Comparison of ENCODE assay signal across 5 cellular contexts in the genomic region with DNA sequence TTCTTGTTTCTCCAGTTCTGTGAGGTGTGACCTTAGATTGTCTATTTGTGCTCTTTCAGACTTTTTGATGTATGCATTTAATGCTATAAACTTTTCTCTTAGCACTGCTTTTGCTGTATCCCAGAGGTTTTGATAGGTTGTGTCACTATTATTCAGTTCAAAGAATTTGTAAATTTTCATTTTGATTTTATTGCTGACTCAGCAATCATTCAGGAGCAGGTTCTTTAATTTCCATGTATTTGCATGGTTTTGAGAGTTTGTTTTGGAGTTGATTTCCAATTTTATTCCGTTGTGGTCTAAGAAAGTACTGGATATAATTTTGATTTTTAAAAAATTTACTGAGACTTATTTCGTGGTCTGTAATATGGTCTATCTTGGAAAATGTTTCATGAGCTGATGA.
DNase-seq lines count a peak whose midpoint lies in the region; ATAC-seq, FAIRE-seq and TF ChIP-seq lines count a peak whose summit lies in the region.
"Not testable (repeated sequence)": the region's sequence is repeated elsewhere in the genome, so short reads cannot be mapped to it uniquely, and the experiment has no call there.

No MANE protein-coding gene starts in this region.

- H3K9ac ChIP-seq in IMR-90 (ENCODE audit: low read depth, low read length); K562 (ENCODE audit: insufficient read depth in 1 of 2, low read depth in 2 of 2, low read length in 2 of 2); H1 (replicated peaks in 1 of 4; ENCODE audit: extremely low read depth in 1 of 4, low read depth in 3 of 4, low read length in 3 of 4); HepG2 (ENCODE audit: insufficient read depth, low read depth, low read length): not testable (repeated sequence)

- H4K20me1 ChIP-seq in IMR-90 (ENCODE audit: insufficient read depth, low read length); K562 (replicated peaks; ENCODE audit: control insufficient read depth, insufficient read depth, low read length); H1 (replicated peaks in 1 of 2; ENCODE audit: control insufficient read depth in 1 of 2, insufficient read depth in 2 of 2, low read length in 2 of 2); HepG2 (ENCODE audit: insufficient read depth, low read length): not testable (repeated sequence)

- H3K27me3 ChIP-seq in IMR-90 (ENCODE audit: control insufficient read depth, insufficient read depth, low read length); K562 (ENCODE audit: control insufficient read depth in 2 of 2, insufficient read depth in 2 of 2, low read length in 2 of 2); H1 (replicated peaks in 1 of 4; ENCODE audit: control insufficient read depth in 3 of 4, extremely low read depth in 1 of 4, insufficient read depth in 3 of 4, low read length in 3 of 4); HepG2 (ENCODE audit: control insufficient read depth in 1 of 2, insufficient read depth in 2 of 2, low read length in 2 of 2): not testable (repeated sequence)

- POLR2A ChIA-PET in A549 (lab: Yijun Ruan, JAX): interaction anchor here (0.7 kb wide), 1 partner anchor 8 kb away, joined by 6 read pairs; no protein-coding TSS in a partner anchor
- POLR2A ChIA-PET in IMR-90 (lab: Charles Lee; ENCODE audit: unreplicated experiment); K562 (lab: Yijun Ruan, JAX); H1 (lab: Charles Lee; ENCODE audit: partially characterized antibody); HepG2 (lab: Yijun Ruan, JAX): not testable (repeated sequence)

- intact Hi-C loops in IMR-90 (cut with micrococcal nuclease); K562 (cut with micrococcal nuclease); HepG2 (cut with micrococcal nuclease; ENCODE audit: unreplicated experiment): not testable (repeated sequence)

- not testable (repeated sequence) for H2AFZ ChIP-seq in IMR-90 (replicated peaks; ENCODE audit: low read length, poor library complexity); K562 (ENCODE audit: low read depth, low read length); H1 (ENCODE audit: low read length); HepG2 (ENCODE audit: low read length)

- not testable (repeated sequence) for H3K4ac ChIP-seq in IMR-90 (ENCODE audit: low read depth, low read length); H1 (replicated peaks; ENCODE audit: insufficient read length, low read depth, low read length)

- H3K23ac ChIP-seq in IMR-90 (ENCODE audit: low read depth, low read length); H1 (ENCODE audit: insufficient read length): not testable (repeated sequence)

- dilution Hi-C loops in IMR-90 (cut with HindIII; ENCODE audit: low sequenced_read_pairs, unreplicated experiment): not testable (repeated sequence)

- TF ChIP-seq EP300 in A549 (IDR thresholded peaks at IDR 0.05); K562 (IDR thresholded peaks at IDR 0.05; ENCODE audit: low read length); H1 (IDR thresholded peaks at IDR 0.05; ENCODE audit: borderline replicate concordance in 1 of 2, low read depth in 2 of 2, low read length in 2 of 2); HepG2 (IDR thresholded peaks at IDR 0.05; ENCODE audit: low read depth in 2 of 2, low read length in 2 of 2); HepG2 (CRISPR knock-in tag; IDR thresholded peaks at IDR 0.05; ENCODE audit: borderline replicate concordance): not testable (repeated sequence)

- H2BK5ac ChIP-seq in IMR-90 (ENCODE audit: low read depth, low read length, poor library complexity, severe bottlenecking); H1 (ENCODE audit: low read depth, low read length): not testable (repeated sequence)

- H3K4me1 ChIP-seq in A549; IMR-90 (ENCODE audit: control insufficient read depth, insufficient read depth, low read length); K562 (replicated peaks in 1 of 2; ENCODE audit: control insufficient read depth in 2 of 2, insufficient read depth in 2 of 2, low read length in 2 of 2); H1 (replicated peaks in 1 of 4; ENCODE audit: control insufficient read depth in 3 of 4, insufficient read depth in 4 of 4, low read length in 3 of 4); HepG2 (ENCODE audit: insufficient read depth, low read length): not testable (repeated sequence)

- WGBS in A549 (ENCODE audit: missing lambda C conversion rate): 15% methylated on average over 2 of the region's 2 CpGs
- 20% methylated on average over 1 of the region's 2 CpGs; no CpG with 5 or more reads in 1 of the 2 experiments for WGBS in IMR-90 (ENCODE audit: extremely low coverage in 2 of 2, insufficient read length in 1 of 2), 2 experiments
- WGBS in K562 (ENCODE audit: insufficient coverage, low coverage, missing lambda C conversion rate): 0% methylated on average over 2 of the region's 2 CpGs
- WGBS in H1 (ENCODE audit: extremely low coverage in 1 of 2, insufficient coverage in 1 of 2, insufficient read length in 1 of 2, insufficient replicate concordance in 2 of 2, low coverage in 1 of 2, low lambda C conversion rate in 2 of 2, missing lambda C conversion rate in 1 of 2), 2 experiments: 61% methylated on average over 2 of the region's 2 CpGs; no CpG with 5 or more reads in 1 of the 2 experiments
- 1% methylated on average over 2 of the region's 2 CpGs for WGBS in HepG2 (ENCODE audit: low lambda C conversion rate)

- not testable (repeated sequence) for H2BK20ac ChIP-seq in IMR-90 (ENCODE audit: low read depth, low read length); H1 (ENCODE audit: low read length)

- TF ChIP-seq CTCF in A549 (IDR thresholded peaks at IDR 0.05); IMR-90 (conservative IDR thresholded peaks at IDR 0.05; ENCODE audit: low read depth, low read length); K562 (IDR thresholded peaks at IDR 0.05 in 2 of 3, conservative IDR thresholded peaks at IDR 0.05 in 1 of 3; ENCODE audit: insufficient read depth in 2 of 3, low read depth in 1 of 3, low read length in 3 of 3); H1 (IDR thresholded peaks at IDR 0.05; ENCODE audit: control extremely low read depth in 1 of 3, insufficient read depth in 1 of 3, low read depth in 1 of 3, low read length in 3 of 3); HepG2 (CRISPR knock-in tag; IDR thresholded peaks at IDR 0.05): not testable (repeated sequence)

- not testable (repeated sequence) for H3K9me3 ChIP-seq in A549; IMR-90 (ENCODE audit: control insufficient read depth, insufficient read depth, low read length); K562 (replicated peaks; ENCODE audit: control insufficient read depth, insufficient read depth, low read depth, low read length); H1 (ENCODE audit: insufficient read depth in 2 of 2, low read depth in 1 of 2, low read length in 1 of 2); HepG2 (ENCODE audit: low read length)

- not testable (repeated sequence) for H3K23me2 ChIP-seq in H1 (ENCODE audit: low read depth, low read length)

- in situ Hi-C loops in IMR-90 (cut with MboI; ENCODE audit: low sequenced_read_pairs); K562 (cut with MboI); HepG2 (cut with HindIII; ENCODE audit: extremely low pct_ligation_motif_present, low pct_unique_long_range_greater_than_20kb): not testable (repeated sequence)

- not testable (repeated sequence) for H3K4me3 ChIP-seq in A549; IMR-90 (ENCODE audit: insufficient read depth, low read depth, low read length); K562; H1 (ENCODE audit: extremely low read depth in 1 of 4, insufficient read depth in 2 of 4, low read depth in 3 of 4, low read length in 4 of 4); HepG2 (replicated peaks in 1 of 3; ENCODE audit: insufficient read depth in 1 of 3, low read depth in 2 of 3, low read length in 3 of 3)

- not testable (repeated sequence) for H3K56ac ChIP-seq in IMR-90 (ENCODE audit: extremely low read depth, insufficient read depth, low read length); H1 (replicated peaks; ENCODE audit: insufficient read length, low read depth, low read length)

- CTCF ChIA-PET in A549 (lab: Yijun Ruan, JAX): interaction anchor here (0.6 kb wide), 1 partner anchor 89 kb away, joined by 4 read pairs; no protein-coding TSS in a partner anchor
- CTCF ChIA-PET in IMR-90 (lab: Yijun Ruan, JAX); K562 (lab: Yijun Ruan, JAX; ENCODE audit: low intra/inter-chr PET ratio); HepG2 (lab: Yijun Ruan, JAX; ENCODE audit: low intra/inter-chr PET ratio, low total read pairs): not testable (repeated sequence)
- CTCF ChIA-PET in H1 (lab: Charles Lee; ENCODE audit: partially characterized antibody): interaction anchor here (0.9 kb wide), 1 partner anchor 17 kb away, joined by 3 read pairs; no protein-coding TSS in a partner anchor

- H2AK5ac ChIP-seq in IMR-90 (ENCODE audit: low read depth, low read length); H1 (ENCODE audit: low read depth, low read length): not testable (repeated sequence)

- not testable (repeated sequence) for H2BK15ac ChIP-seq in IMR-90 (ENCODE audit: low read depth, low read length); H1 (ENCODE audit: low read length)

- H3K4me2 ChIP-seq in A549; IMR-90 (ENCODE audit: low read depth, low read length); K562 (ENCODE audit: insufficient read depth, low read length); H1 (ENCODE audit: insufficient read depth in 1 of 2, low read depth in 2 of 2, low read length in 2 of 2); HepG2 (ENCODE audit: low read depth, low read length): not testable (repeated sequence)

- H2BK12ac ChIP-seq in H1 (ENCODE audit: low read depth, low read length): not testable (repeated sequence)

- TF ChIP-seq POLR2A in A549 (IDR thresholded peaks at IDR 0.05; ENCODE audit: low read length); IMR-90 (IDR thresholded peaks at IDR 0.05; ENCODE audit: low read depth, low read length); K562 (conservative IDR thresholded peaks at IDR 0.05); H1 (IDR thresholded peaks at IDR 0.05; ENCODE audit: control extremely low read depth in 1 of 2, low read depth in 2 of 2, low read length in 2 of 2); HepG2 (IDR thresholded peaks at IDR 0.05; ENCODE audit: insufficient read depth in 1 of 2, low read depth in 2 of 2, low read length in 2 of 2): not testable (repeated sequence)

- not testable (repeated sequence) for H3K27ac ChIP-seq in A549; IMR-90 (ENCODE audit: insufficient read depth, low read length); K562 (ENCODE audit: extremely low read depth, low read depth, low read length); H1 (ENCODE audit: low read depth, low read length); HepG2 (ENCODE audit: extremely low read length, insufficient read depth, low read length)

- TF ChIP-seq RAD21 in A549 (conservative IDR thresholded peaks at IDR 0.05 in 1 of 2, IDR thresholded peaks at IDR 0.05 in 1 of 2); IMR-90 (IDR thresholded peaks at IDR 0.05; ENCODE audit: low read length); K562 (CRISPR knock-in tag; conservative IDR thresholded peaks at IDR 0.05 in 1 of 2, IDR thresholded peaks at IDR 0.05 in 1 of 2); H1 (IDR thresholded peaks at IDR 0.05 in 1 of 2, conservative IDR thresholded peaks at IDR 0.05 in 1 of 2; ENCODE audit: low read depth in 2 of 2, low read length in 2 of 2); HepG2 (CRISPR knock-in tag; IDR thresholded peaks at IDR 0.05): not testable (repeated sequence)

- not testable (repeated sequence) for H3K36me3 ChIP-seq in IMR-90 (ENCODE audit: control insufficient read depth, insufficient read depth, low read length); K562 (ENCODE audit: control insufficient read depth, insufficient read depth, low read length); H1 (ENCODE audit: control insufficient read depth in 2 of 4, insufficient read depth in 4 of 4, low read length in 3 of 4); HepG2 (replicated peaks in 1 of 2; ENCODE audit: control insufficient read depth in 1 of 2, insufficient read depth in 2 of 2, low read length in 2 of 2)

- not testable (repeated sequence) for DNase-seq in A549 (ENCODE audit: low read depth in 1 of 2, low spot score in 1 of 2); IMR-90; K562 (ENCODE audit: extremely low read depth in 1 of 4, low spot score in 3 of 4); H1 (ENCODE audit: low read depth in 1 of 2, low spot score in 2 of 2); HepG2 (ENCODE audit: low spot score)

- H2BK120ac ChIP-seq in IMR-90 (ENCODE audit: low read depth, low read length); H1 (replicated peaks; ENCODE audit: low read depth, low read length): not testable (repeated sequence)

- not testable (repeated sequence) for H4K5ac ChIP-seq in IMR-90 (ENCODE audit: low read depth, low read length); H1 (ENCODE audit: insufficient read length, low read depth, low read length)

- not testable (repeated sequence) for H2AK9ac ChIP-seq in IMR-90 (replicated peaks; ENCODE audit: low read depth, low read length, poor library complexity)

- not testable (repeated sequence) for H4K8ac ChIP-seq in IMR-90 (ENCODE audit: low read depth in 2 of 2, low read length in 2 of 2); H1 (ENCODE audit: extremely low read depth, insufficient read depth, low read length)

- H3K79me2 ChIP-seq in K562 (ENCODE audit: control insufficient read depth, insufficient read depth, low read length); H1 (ENCODE audit: control insufficient read depth in 1 of 2, insufficient read depth in 2 of 2, low read length in 2 of 2); HepG2 (ENCODE audit: insufficient read depth, low read length): not testable (repeated sequence)

- ATAC-seq in A549; IMR-90 (ENCODE audit: low read depth); K562; HepG2: not testable (repeated sequence)

- not testable (repeated sequence) for H3K18ac ChIP-seq in IMR-90 (ENCODE audit: low read depth, low read length); H1 (ENCODE audit: extremely low read depth, low read length)

- not testable (repeated sequence) for H3K14ac ChIP-seq in IMR-90 (replicated peaks; ENCODE audit: low read depth, low read length); H1 (ENCODE audit: insufficient read length)

- H3K79me1 ChIP-seq in IMR-90 (ENCODE audit: low read depth in 1 of 2, low read length in 2 of 2); H1 (ENCODE audit: low read depth, low read length): not testable (repeated sequence)

- FAIRE-seq in A549 (lab: Jason Lieb, UNC); K562 (lab: Jason Lieb, UNC); H1 (lab: Jason Lieb, UNC); HepG2 (lab: Jason Lieb, UNC): not testable (repeated sequence)

- not testable (repeated sequence) for H4K91ac ChIP-seq in IMR-90 (ENCODE audit: insufficient read depth, low read depth, low read length); H1 (replicated peaks; ENCODE audit: insufficient read length, low read length)

- not testable (repeated sequence) for BruUV-seq in IMR-90 (replicated peaks; lab: Mats Ljungman, UMichigan); K562 (replicated peaks; lab: Mats Ljungman, UMichigan); HepG2 (replicated peaks; lab: Mats Ljungman, UMichigan)

- H3K9me1 ChIP-seq in IMR-90 (ENCODE audit: insufficient read depth, low read length); K562 (ENCODE audit: control insufficient read depth, insufficient read depth, low read length): not testable (repeated sequence)
